17 cellular contexts compared by ENCODE assay signal in genomic region chr5:143448518-143448917, GRCh38. TPM values are rescaled to one million over a fixed set of nuclear protein-coding genes. Genes with fewer than 3 reads are reported as not detected.
DNase-seq lines count a peak whose midpoint lies in the region; ATAC-seq and TF ChIP-seq lines count a peak whose summit lies in the region.
"Had no signal": no experiment of that assay in that cellular context is flagged by ENCODE, and none has a peak within 500 bp of the region (broad histone marks: within the 10 kb centered on the region; RNA-seq: fewer than 3 reads in every experiment).

No MANE protein-coding gene starts in this region.

- no peak for TF ChIP-seq POLR2A in breast epithelium (IDR thresholded peaks at IDR 0.05)

- no peaks in the 10 kb centered on the region for H3K36me3 ChIP-seq in breast epithelium
- H3K36me3 ChIP-seq: ascending aorta, heart left ventricle, neural progenitor cell had no signal

- H3K27ac ChIP-seq in breast epithelium, result no peak overlapping the region
- H3K27ac ChIP-seq: ascending aorta, coronary artery, heart left ventricle, HL-60, neural progenitor cell had no signal

- H3K9me3 Mint-ChIP-seq in activated naive CD4-positive, alpha-beta T cell treated with anti-CD3 and anti-CD28 coated beads, Interleukin-2, amount 10 ng/mL, durations not matched to agents 7 days and 5 days, result no peaks in the 10 kb centered on the region
- no peaks in the 10 kb centered on the region for H3K9me3 Mint-ChIP-seq in stimulated activated naive CD8-positive, alpha-beta T cell treated with anti-CD3 and anti-CD28 coated beads, Interleukin-15, amount 100 ng/mL, for 72 hours
- H3K9me3 Mint-ChIP-seq: neural progenitor cell, T-cell had no signal

- no peak overlapping the region for H3K4me3 ChIP-seq in breast epithelium
- H3K4me3 ChIP-seq: ascending aorta, coronary artery, heart left ventricle, neural progenitor cell had no signal

- H3K27me3 Mint-ChIP-seq in activated naive CD4-positive, alpha-beta T cell treated with anti-CD3 and anti-CD28 coated beads, Interleukin-2, amount 10 ng/mL, durations not matched to agents 7 days and 5 days, result no peaks in the 10 kb centered on the region
- H3K27me3 Mint-ChIP-seq in T-helper 17 cell, result no peaks in the 10 kb centered on the region
- H3K27me3 Mint-ChIP-seq in stimulated activated naive CD8-positive, alpha-beta T cell treated with anti-CD3 and anti-CD28 coated beads, Interleukin-15, amount 100 ng/mL, for 72 hours, result no peaks in the 10 kb centered on the region
- H3K27me3 Mint-ChIP-seq: T-cell had no signal

- intact Hi-C loops in breast epithelium (cut with DNase I; ENCODE audit: low total_unique reads), result no loop called here

- H3K4me1 ChIP-seq in breast epithelium, result no peaks in the 10 kb centered on the region
- H3K4me1 ChIP-seq: ascending aorta had no signal

- no peak overlapping the region for H3K4me3 Mint-ChIP-seq in activated naive CD4-positive, alpha-beta T cell treated with anti-CD3 and anti-CD28 coated beads, Interleukin-2, amount 10 ng/mL, durations not matched to agents 7 days and 5 days
- H3K4me3 Mint-ChIP-seq in T-helper 17 cell, result no peak overlapping the region
- H3K4me3 Mint-ChIP-seq in stimulated activated naive CD8-positive, alpha-beta T cell treated with anti-CD3 and anti-CD28 coated beads, Interleukin-15, amount 100 ng/mL, for 72 hours, result no peak overlapping the region
- H3K4me3 Mint-ChIP-seq: neural progenitor cell, T-cell had no signal

- no peaks in the 10 kb centered on the region for H3K27me3 ChIP-seq in breast epithelium
- H3K27me3 ChIP-seq: ascending aorta, heart left ventricle had no signal

- H3K9me3 ChIP-seq in T-helper 17 cell (ENCODE audit: control insufficient read depth, low read length, poor library complexity, severe bottlenecking), result no peaks in the 10 kb centered on the region
- H3K9me3 ChIP-seq in breast epithelium, result no peaks in the 10 kb centered on the region
- H3K9me3 ChIP-seq: ascending aorta, heart left ventricle had no signal

- H3K27ac Mint-ChIP-seq in activated naive CD4-positive, alpha-beta T cell treated with anti-CD3 and anti-CD28 coated beads, Interleukin-2, amount 10 ng/mL, durations not matched to agents 7 days and 5 days, result no peak overlapping the region
- H3K27ac Mint-ChIP-seq in T-helper 17 cell, result peak overlapping the region; percentile 41
- H3K27ac Mint-ChIP-seq in stimulated activated naive CD8-positive, alpha-beta T cell treated with anti-CD3 and anti-CD28 coated beads, Interleukin-15, amount 100 ng/mL, for 72 hours, result no peak overlapping the region
- H3K27ac Mint-ChIP-seq: neural progenitor cell, T-cell had no signal

- no peak for TF ChIP-seq CTCF in breast epithelium (IDR thresholded peaks at IDR 0.05)

- CTCF ChIA-PET in activated naive CD4-positive, alpha-beta T cell treated with anti-CD3 and anti-CD28 coated beads, Interleukin-2, amount 10 ng/mL, durations not matched to agents 7 days and 5 days (lab: Charles Lee), result no interaction called here

- H3K4me1 Mint-ChIP-seq in activated naive CD4-positive, alpha-beta T cell treated with anti-CD3 and anti-CD28 coated beads, Interleukin-2, amount 10 ng/mL, durations not matched to agents 7 days and 5 days, result no peaks in the 10 kb centered on the region
- H3K4me1 Mint-ChIP-seq in T-helper 17 cell, result peaks cover 4% of the 10 kb centered on the region
- H3K4me1 Mint-ChIP-seq in stimulated activated naive CD8-positive, alpha-beta T cell treated with anti-CD3 and anti-CD28 coated beads, Interleukin-15, amount 100 ng/mL, for 72 hours, result peaks cover 23% of the 10 kb centered on the region

- H3K36me3 Mint-ChIP-seq in activated naive CD4-positive, alpha-beta T cell treated with anti-CD3 and anti-CD28 coated beads, Interleukin-2, amount 10 ng/mL, durations not matched to agents 7 days and 5 days, result no peaks in the 10 kb centered on the region
- no peaks in the 10 kb centered on the region for H3K36me3 Mint-ChIP-seq in T-helper 17 cell (ENCODE audit: low read depth)
- H3K36me3 Mint-ChIP-seq: neural progenitor cell, T-cell had no signal

- DNase-seq in activated naive CD4-positive, alpha-beta T cell treated with Interleukin-2 at 50 U/mL for 16 hours, result peak; percentile 15
- no peak for DNase-seq in activated naive CD4-positive, alpha-beta T cell treated with anti-CD3 and anti-CD28 coated beads, Interleukin-2, amount 10 ng/mL, durations not matched to agents 7 days and 5 days
- DNase-seq in T-helper 17 cell, result no peak
- peak in 1 of 2 donors; percentile 28 for DNase-seq in stimulated activated naive CD8-positive, alpha-beta T cell treated with anti-CD3 and anti-CD28 coated beads, Interleukin-15, amount 100 ng/mL, for 72 hours
- DNase-seq in 8988T, result no peak
- no peak for DNase-seq in breast epithelium (ENCODE audit: low spot score in 2 of 2)
- DNase-seq: activated CD4-positive, CD25-positive, alpha-beta regulatory T cell; activated T-cell treated with anti-CD3 and anti-CD28 coated beads, Interleukin-2, amount 50 U/mL, for 48 hours; heart left ventricle; NCI-H187 treated with DMSO at 0.1 percent for 48 hours had no signal

- peak; percentile 37 for ATAC-seq in HG02885 (IDR thresholded peaks at IDR 0.05; ENCODE audit: poor library complexity, unreplicated experiment)
- peak; percentile 67 for ATAC-seq in T-helper 17 cell
- ATAC-seq in stimulated activated naive CD8-positive, alpha-beta T cell treated with anti-CD3 and anti-CD28 coated beads, Interleukin-15, amount 100 ng/mL, for 72 hours, result peak; percentile 75
- no peak for ATAC-seq in HG02642 (IDR thresholded peaks at IDR 0.05; ENCODE audit: poor library complexity, unreplicated experiment)
- ATAC-seq: heart left ventricle had no signal

RNA-seq across cellular contexts. Expression of gene NR3C1, which starts 45.0 kb away (rescaled TPM):
- total RNA-seq in T-helper 17 cell (100 to 1,000 TPM; 118 to 133 TPM), breast epithelium (100 to 1,000 TPM in 1 of 3 donors, 10 to 100 TPM in 2; 51.1 to 122 (median 69.7) TPM)
